ENCODE assay signal across 3 cellular contexts in genomic region chr6:130346324-130346723, GRCh38. TPM values are rescaled to one million over a fixed set of nuclear protein-coding genes. Genes with fewer than 3 reads are reported as not detected.
"Had no signal": no experiment of that assay in that cellular context is flagged by ENCODE, and none has a peak within 500 bp of the region (broad histone marks: within the 10 kb centered on the region; RNA-seq: fewer than 3 reads in every experiment).

No MANE protein-coding gene starts in this region.

RNA-seq across cellular contexts. Expression of gene TMEM200A, which starts 19.5 kb away (rescaled TPM):
- total RNA-seq: OCI-LY7, PC-9, Right ventricle myocardium superior had no signal
